ENCODE assay signal across 16 cellular contexts in genomic region chr10:7388602-7389001, GRCh38. TPM values are rescaled to one million over a fixed set of nuclear protein-coding genes. Genes with fewer than 3 reads are reported as not detected.
DNase-seq lines count a peak whose midpoint lies in the region; TF ChIP-seq lines count a peak whose summit lies in the region.
"Had no signal": no experiment of that assay in that cellular context is flagged by ENCODE, and none has a peak within 500 bp of the region (broad histone marks: within the 10 kb centered on the region; RNA-seq: fewer than 3 reads in every experiment).

No MANE protein-coding gene starts in this region.

- peak overlapping the region; percentile 42 for H3K4me2 ChIP-seq in SU-DHL-6 (ENCODE audit: low read depth, low read length, poor library complexity, severe bottlenecking)

- peaks cover 15% of the 10 kb centered on the region for H3K36me3 Mint-ChIP-seq in activated naive CD4-positive, alpha-beta T cell treated with anti-CD3 and anti-CD28 coated beads, Interleukin-2, amount 10 ng/mL, durations not matched to agents 7 days and 5 days
- H3K36me3 Mint-ChIP-seq in osteocyte (ENCODE audit: unreplicated experiment), result no peaks in the 10 kb centered on the region
- H3K36me3 Mint-ChIP-seq: brain had no signal

- DNase-seq in activated T-cell treated with anti-CD3 and anti-CD28 coated beads, Interleukin-2, amount 50 U/mL, for 1 hour, result peak; percentile 39
- DNase-seq in activated T-cell treated with anti-CD3 and anti-CD28 coated beads for 4 hours (no peak), osteocyte (ENCODE audit: extremely low spot score, unreplicated experiment) (peak; percentile 48), epidermal melanocyte (ENCODE audit: insufficient read length, low spot score) (no peak), hippocampal formation (lab: John Stamatoyannopoulos, UW) (no peak), esophagus squamous epithelium (lab: John Stamatoyannopoulos, UW) (no peak)
- peak; percentile 69 for DNase-seq in activated naive CD4-positive, alpha-beta T cell treated with anti-CD3 and anti-CD28 coated beads, Interleukin-2, amount 10 ng/mL, durations not matched to agents 7 days and 5 days
- DNase-seq: ACHN; effector CD4-positive, alpha-beta T cell; foreskin fibroblast; NCI-H69; pancreas had no signal

- H3K9me3 ChIP-seq in SU-DHL-6 (ENCODE audit: insufficient read depth, low read length), result no peaks in the 10 kb centered on the region
- H3K9me3 ChIP-seq in esophagus squamous epithelium, result no peaks in the 10 kb centered on the region
- H3K9me3 ChIP-seq: pancreas, thoracic aorta had no signal

- H3F3A ChIP-seq in SU-DHL-6 (ENCODE audit: insufficient read depth), result no peaks in the 10 kb centered on the region

- intact Hi-C loops in esophagus squamous epithelium (cut with DNase I), result no loop called here

- no peaks in the 10 kb centered on the region for H3K27me3 Mint-ChIP-seq in activated naive CD4-positive, alpha-beta T cell treated with anti-CD3 and anti-CD28 coated beads, Interleukin-2, amount 10 ng/mL, durations not matched to agents 7 days and 5 days
- H3K27me3 Mint-ChIP-seq in osteocyte (ENCODE audit: unreplicated experiment), result peaks cover 3% of the 10 kb centered on the region

- H3K27ac ChIP-seq in SU-DHL-6 (ENCODE audit: low read depth, low read length), result no peak overlapping the region
- no peak overlapping the region for H3K27ac ChIP-seq in esophagus squamous epithelium
- H3K27ac ChIP-seq: pancreas, RWPE1, thoracic aorta had no signal

- no peaks in the 10 kb centered on the region for H3K9me3 Mint-ChIP-seq in activated naive CD4-positive, alpha-beta T cell treated with anti-CD3 and anti-CD28 coated beads, Interleukin-2, amount 10 ng/mL, durations not matched to agents 7 days and 5 days
- no peaks in the 10 kb centered on the region for H3K9me3 Mint-ChIP-seq in osteocyte (ENCODE audit: unreplicated experiment)
- H3K9me3 Mint-ChIP-seq: brain had no signal

- H3K4me3 Mint-ChIP-seq in activated naive CD4-positive, alpha-beta T cell treated with anti-CD3 and anti-CD28 coated beads, Interleukin-2, amount 10 ng/mL, durations not matched to agents 7 days and 5 days, result peak overlapping the region; percentile 43
- H3K4me3 Mint-ChIP-seq in osteocyte (ENCODE audit: unreplicated experiment), result no peak overlapping the region
- H3K4me3 Mint-ChIP-seq: brain had no signal

- peaks cover 87% of the 10 kb centered on the region for H3K79me2 ChIP-seq in SU-DHL-6 (ENCODE audit: insufficient read depth, low read length)

- no peak for TF ChIP-seq POLR2A in esophagus squamous epithelium (IDR thresholded peaks at IDR 0.05)

- WGBS in esophagus squamous epithelium, 2 donors, result 59 to 73% methylated on average over 3 to 4 of the region's 4 CpGs

- H3K9me2 ChIP-seq in SU-DHL-6 (replicated peaks; ENCODE audit: insufficient read depth, low read length), result no peaks in the 10 kb centered on the region

- peaks cover 66% of the 10 kb centered on the region for H3K4me1 Mint-ChIP-seq in activated naive CD4-positive, alpha-beta T cell treated with anti-CD3 and anti-CD28 coated beads, Interleukin-2, amount 10 ng/mL, durations not matched to agents 7 days and 5 days
- H3K4me1 Mint-ChIP-seq in osteocyte (ENCODE audit: unreplicated experiment), result no peaks in the 10 kb centered on the region
- H3K4me1 Mint-ChIP-seq: brain had no signal

- H4K20me1 ChIP-seq in SU-DHL-6 (ENCODE audit: low read depth, low read length), result peaks cover 21% of the 10 kb centered on the region; the same call in 1 of the 2 replicates

- no peak overlapping the region for H3K9ac ChIP-seq in SU-DHL-6 (ENCODE audit: low read length)

- TF ChIP-seq CTCF in SU-DHL-6 (IDR thresholded peaks at IDR 0.05; ENCODE audit: insufficient read depth, low read length, poor library complexity, severe bottlenecking) (no peak), osteocyte (IDR thresholded peaks at IDR 0.05) (no peak), esophagus squamous epithelium (IDR thresholded peaks at IDR 0.05) (no peak)

- H3K36me3 ChIP-seq in SU-DHL-6 (ENCODE audit: low read length) (no peaks in the 10 kb centered on the region), esophagus squamous epithelium (no peaks in the 10 kb centered on the region)
- H3K36me3 ChIP-seq: pancreas, thoracic aorta had no signal

- no peaks in the 10 kb centered on the region for H3K27me3 ChIP-seq in SU-DHL-6 (ENCODE audit: low read length)
- no peaks in the 10 kb centered on the region for H3K27me3 ChIP-seq in esophagus squamous epithelium
- H3K27me3 ChIP-seq: pancreas had no signal

- H3K27ac Mint-ChIP-seq in activated naive CD4-positive, alpha-beta T cell treated with anti-CD3 and anti-CD28 coated beads, Interleukin-2, amount 10 ng/mL, durations not matched to agents 7 days and 5 days, result peak overlapping the region; percentile 94
- H3K27ac Mint-ChIP-seq in osteocyte (ENCODE audit: unreplicated experiment), result no peak overlapping the region
- H3K27ac Mint-ChIP-seq: brain had no signal

- no peak overlapping the region for H2AFZ ChIP-seq in SU-DHL-6 (ENCODE audit: low read depth, low read length, severe bottlenecking)

- CTCF ChIA-PET in activated naive CD4-positive, alpha-beta T cell treated with anti-CD3 and anti-CD28 coated beads, Interleukin-2, amount 10 ng/mL, durations not matched to agents 7 days and 5 days (lab: Charles Lee), result no interaction called here

- no peaks in the 10 kb centered on the region for H3K4me1 ChIP-seq in esophagus squamous epithelium
- H3K4me1 ChIP-seq: pancreas had no signal

- H3K4me3 ChIP-seq in SU-DHL-6 (ENCODE audit: insufficient read depth, low read length, poor library complexity, severe bottlenecking) (no peak overlapping the region), esophagus squamous epithelium (no peak overlapping the region)
- H3K4me3 ChIP-seq: pancreas, thoracic aorta had no signal

RNA-seq across cellular contexts. Expression of gene SFMBT2, which starts 22.2 kb away (rescaled TPM):
- total RNA-seq in osteocyte, result 1.1 and 2.7 TPM in 2 replicates
- total RNA-seq in esophagus squamous epithelium, result 1 to 10 TPM in 3 of 4 donors, under 1 TPM in 1; 0.72 to 5.0 (median 1.4) TPM

Comparison
In these comparisons a context has a peak if more than half of its experiments do, and no peak if none do; other contexts are left out.
1. DNase-seq: peak in activated T-cell treated with anti-CD3 and anti-CD28 coated beads, Interleukin-2, amount 50 U/mL, for 1 hour (single experiment), activated naive CD4-positive, alpha-beta T cell treated with anti-CD3 and anti-CD28 coated beads, Interleukin-2, amount 10 ng/mL, durations not matched to agents 7 days and 5 days (single experiment) and osteocyte (single experiment); none in activated T-cell treated with anti-CD3 and anti-CD28 coated beads for 4 hours (single experiment), epidermal melanocyte (single experiment), hippocampal formation (0 of 2) and esophagus squamous epithelium (single experiment).